Comparison of ENCODE assay signal across 8 cellular contexts in genomic region chr7:12067156-12067831, GRCh38.
A peak's percentile ranks its signal among the peaks of the same experiment; 100 is the strongest.
DNase-seq lines count a peak whose midpoint lies in the region; ATAC-seq and TF ChIP-seq lines count a peak whose summit lies in the region.

No MANE protein-coding gene starts in this region.

- BruUV-seq in Calu3 (replicated peaks; lab: Mats Ljungman, UMichigan) (TSS peak; percentile 98), Panc1 (replicated peaks; lab: Mats Ljungman, UMichigan) (no TSS peak)

- POLR2A ChIA-PET in Panc1 (lab: Charles Lee): no interaction called here

- TF ChIP-seq CTCF in Calu3 (IDR thresholded peaks at IDR 0.05; ENCODE audit: unreplicated experiment) (peak; percentile 85), Panc1 (IDR thresholded peaks at IDR 0.05) (peak; percentile 76)

- H3K36me3 ChIP-seq in HUES6 (ENCODE audit: control insufficient read depth, insufficient read depth, low read length) (no peaks in the 10 kb centered on the region), Panc1 (ENCODE audit: control insufficient read depth, insufficient read depth, low read length) (no peaks in the 10 kb centered on the region)

- H3K27ac ChIP-seq in HUES6 (ENCODE audit: low read depth, low read length) (no peak overlapping the region), Panc1 (ENCODE audit: low read length) (peak overlapping the region; percentile 60; the same call in 1 of the 2 replicates)

- H3K4me3 Mint-ChIP-seq in Calu3 (ENCODE audit: low read depth, unreplicated experiment): peak overlapping the region; percentile 46
- no peak overlapping the region for H3K4me3 Mint-ChIP-seq in activated T-helper 1 cell treated with anti-CD3 and anti-CD28 coated beads, Interleukin-12 subunit alpha, Interleukin-12 subunit beta, Interleukin-2, Interleukin-4 antibody, amounts not matched to agents 30 ng/mL and 10 ng/mL and 1 ng/mL, durations not matched to agents 14 hours and 24 hours and 36 hours

- DNase-seq in Calu3: peak; percentile 89
- no peak for DNase-seq in Panc1 (ENCODE audit: low read depth, low spot score)
- DNase-seq in activated T-helper 1 cell treated with anti-CD3 and anti-CD28 coated beads, Interleukin-12 subunit alpha, Interleukin-12 subunit beta, Interleukin-2, Interleukin-4 antibody, amounts not matched to agents 30 ng/mL and 10 ng/mL and 1 ng/mL, durations not matched to agents 14 hours and 24 hours and 36 hours (ENCODE audit: low spot score): peak; percentile 20
- peak; percentile 44 for DNase-seq in foreskin melanocyte
- DNase-seq in pulmonary artery endothelial cell (ENCODE audit: low read depth, low spot score): peak; percentile 19

- H3K27me3 ChIP-seq in HUES6 (ENCODE audit: control insufficient read depth, insufficient read depth, low read length) (no peaks in the 10 kb centered on the region), Panc1 (ENCODE audit: control insufficient read depth, insufficient read depth, low read length) (no peaks in the 10 kb centered on the region)

- H3K9me3 ChIP-seq in HUES6 (ENCODE audit: control insufficient read depth, insufficient read depth, low read depth, low read length): no peaks in the 10 kb centered on the region
- peaks cover 14% of the 10 kb centered on the region; the same call in 1 of the 2 replicates for H3K9me3 ChIP-seq in Panc1 (ENCODE audit: control insufficient read depth, insufficient read depth, low read depth, low read length)

- H3K9ac ChIP-seq in HUES6 (ENCODE audit: low read length): peak overlapping the region; percentile 71

- peak overlapping the region; percentile 98 for H3K27ac Mint-ChIP-seq in Calu3 (ENCODE audit: unreplicated experiment)
- H3K27ac Mint-ChIP-seq in activated T-helper 1 cell treated with anti-CD3 and anti-CD28 coated beads, Interleukin-12 subunit alpha, Interleukin-12 subunit beta, Interleukin-2, Interleukin-4 antibody, amounts not matched to agents 30 ng/mL and 10 ng/mL and 1 ng/mL, durations not matched to agents 14 hours and 24 hours and 36 hours: no peak overlapping the region

- ATAC-seq in GM19463 (IDR thresholded peaks at IDR 0.05; ENCODE audit: unreplicated experiment) (peak; percentile 52), Panc1 (peak; percentile 70; the same call in 1 of the 2 replicates), HG03521 (IDR thresholded peaks at IDR 0.05; ENCODE audit: unreplicated experiment) (no peak)

- CTCF ChIA-PET in Calu3 (lab: Charles Lee): interaction anchor here (1.0 to 1.7 kb wide), 6 partner anchors 43 to 255 kb away, joined by 3 to 11 read pairs (median 4); partner anchors contain the start of gene TMEM106B
- CTCF ChIA-PET in Panc1 (lab: Charles Lee): no interaction called here

- no peak overlapping the region for H3K4me3 ChIP-seq in HUES6 (ENCODE audit: low read depth, low read length)
- H3K4me3 ChIP-seq in Panc1 (ENCODE audit: low read depth in 2 of 2, low read length in 2 of 2): no peak overlapping the region

- H3K4me1 ChIP-seq in HUES6 (ENCODE audit: control insufficient read depth, insufficient read depth, low read length): peaks cover 17% of the 10 kb centered on the region
- H3K4me1 ChIP-seq in Panc1 (ENCODE audit: control insufficient read depth, insufficient read depth, low read length): peaks cover 10% of the 10 kb centered on the region

- H3K36me3 Mint-ChIP-seq in Calu3 (ENCODE audit: insufficient read depth, unreplicated experiment): peaks cover 21% of the 10 kb centered on the region
- H3K36me3 Mint-ChIP-seq in activated T-helper 1 cell treated with anti-CD3 and anti-CD28 coated beads, Interleukin-12 subunit alpha, Interleukin-12 subunit beta, Interleukin-2, Interleukin-4 antibody, amounts not matched to agents 30 ng/mL and 10 ng/mL and 1 ng/mL, durations not matched to agents 14 hours and 24 hours and 36 hours (ENCODE audit: low read depth): no peaks in the 10 kb centered on the region

- H3K9me3 Mint-ChIP-seq in Calu3 (ENCODE audit: low read depth, unreplicated experiment): no peaks in the 10 kb centered on the region
- no peaks in the 10 kb centered on the region for H3K9me3 Mint-ChIP-seq in activated T-helper 1 cell treated with anti-CD3 and anti-CD28 coated beads, Interleukin-12 subunit alpha, Interleukin-12 subunit beta, Interleukin-2, Interleukin-4 antibody, amounts not matched to agents 30 ng/mL and 10 ng/mL and 1 ng/mL, durations not matched to agents 14 hours and 24 hours and 36 hours

- no peaks in the 10 kb centered on the region for H3K27me3 Mint-ChIP-seq in Calu3 (ENCODE audit: unreplicated experiment)
- peaks cover 12% of the 10 kb centered on the region for H3K27me3 Mint-ChIP-seq in activated T-helper 1 cell treated with anti-CD3 and anti-CD28 coated beads, Interleukin-12 subunit alpha, Interleukin-12 subunit beta, Interleukin-2, Interleukin-4 antibody, amounts not matched to agents 30 ng/mL and 10 ng/mL and 1 ng/mL, durations not matched to agents 14 hours and 24 hours and 36 hours (ENCODE audit: insufficient read depth)

- intact Hi-C loops in Calu3 (cut with micrococcal nuclease; ENCODE audit: unreplicated experiment): loop anchor here (1.0 to 10.0 kb wide), 6 partner anchors 144 to 640 kb away; partner anchors contain the start of gene TMEM106B
- intact Hi-C loops in Panc1 (cut with micrococcal nuclease; ENCODE audit: unreplicated experiment): loop anchor here (2.0 to 10.0 kb wide), 3 partner anchors 232 to 318 kb away; partner anchors contain the start of gene THSD7A
- intact Hi-C loops in activated T-helper 1 cell treated with anti-CD3 and anti-CD28 coated beads, Interleukin-12 subunit alpha, Interleukin-12 subunit beta, Interleukin-2, Interleukin-4 antibody, amounts not matched to agents 30 ng/mL and 10 ng/mL and 1 ng/mL, durations not matched to agents 14 hours and 24 hours and 36 hours (cut with micrococcal nuclease): loop anchor here (1.0 to 5.0 kb wide), 4 partner anchors 225 to 640 kb away; no protein-coding TSS in a partner anchor

- in situ Hi-C loops in Panc1 (cut with HindIII; ENCODE audit: low pct_unique_long_range_greater_than_20kb, low sequenced_read_pairs): no loop called here

- peaks cover 40% of the 10 kb centered on the region for H3K4me1 Mint-ChIP-seq in Calu3 (ENCODE audit: low read depth, unreplicated experiment)
- H3K4me1 Mint-ChIP-seq in activated T-helper 1 cell treated with anti-CD3 and anti-CD28 coated beads, Interleukin-12 subunit alpha, Interleukin-12 subunit beta, Interleukin-2, Interleukin-4 antibody, amounts not matched to agents 30 ng/mL and 10 ng/mL and 1 ng/mL, durations not matched to agents 14 hours and 24 hours and 36 hours (ENCODE audit: low read depth): no peaks in the 10 kb centered on the region
